In genomic region chr6:157536218-157536534, GRCh38 we compare ENCODE assay signal across 11 cellular contexts.
DNase-seq lines count a peak whose midpoint lies in the region; ATAC-seq, FAIRE-seq and TF ChIP-seq lines count a peak whose summit lies in the region.
"Had no signal": no experiment of that assay in that cellular context is flagged by ENCODE, and none has a peak within 500 bp of the region (broad histone marks: within the 10 kb centered on the region; RNA-seq: fewer than 3 reads in every experiment).

No MANE protein-coding gene starts in this region.

- TF ChIP-seq CTCF in A549 (IDR thresholded peaks at IDR 0.05) (no peak), lung (IDR thresholded peaks at IDR 0.05; ENCODE audit: control extremely low read depth, extremely low read depth) (no peak), ascending aorta (IDR thresholded peaks at IDR 0.05) (no peak)

- FAIRE-seq in A549 (lab: Jason Lieb, UNC) (no peak), frontal cortex (lab: Jason Lieb, UNC) (no peak)

- H3K18ac ChIP-seq in trophoblast cell (ENCODE audit: low read length): no peak overlapping the region

- H3K9me3 ChIP-seq in A549: no peaks in the 10 kb centered on the region
- no peaks in the 10 kb centered on the region for H3K9me3 ChIP-seq in GM23248 (ENCODE audit: low read depth)
- no peaks in the 10 kb centered on the region for H3K9me3 ChIP-seq in lung (ENCODE audit: control insufficient read depth in 2 of 2, insufficient read depth in 1 of 2, low read length in 1 of 2)
- peaks cover 2% of the 10 kb centered on the region for H3K9me3 ChIP-seq in trophoblast cell (ENCODE audit: insufficient read depth, low read depth, low read length)
- H3K9me3 ChIP-seq in ascending aorta: no peaks in the 10 kb centered on the region

- 11% methylated on average over 2 of the region's 2 CpGs for WGBS in A549 (ENCODE audit: missing lambda C conversion rate)
- WGBS in GM23248 (ENCODE audit: low coverage in 1 of 2, low lambda C conversion rate in 2 of 2, missing lambda C conversion rate in 2 of 2), 2 experiments: 4 to 7% methylated on average over 2 of the region's 2 CpGs
- WGBS in lung, 2 donors: 5 to 10% methylated on average over 2 of the region's 2 CpGs
- WGBS in trophoblast cell (ENCODE audit: extremely low coverage, insufficient coverage, insufficient read length): no CpG with 5 or more reads among the region's 2 CpGs

- peak overlapping the region; percentile 65 for H2AFZ ChIP-seq in GM23248
- no peak overlapping the region for H2AFZ ChIP-seq in trophoblast cell (ENCODE audit: insufficient read depth, low read length, poor library complexity)

- H3K36me3 ChIP-seq in GM23248 (ENCODE audit: low read depth): no peaks in the 10 kb centered on the region
- H3K36me3 ChIP-seq in lung (ENCODE audit: control insufficient read depth in 2 of 2, insufficient read depth in 2 of 2, low read length in 2 of 2): no peaks in the 10 kb centered on the region
- H3K36me3 ChIP-seq in trophoblast cell (ENCODE audit: control insufficient read depth in 1 of 2, insufficient read depth in 2 of 2, low read length in 2 of 2): no peaks in the 10 kb centered on the region
- no peaks in the 10 kb centered on the region for H3K36me3 ChIP-seq in ascending aorta

- H3K4me1 ChIP-seq in A549: peaks cover 12% of the 10 kb centered on the region; the same call in 2 of the 3 replicates
- peaks cover 18% of the 10 kb centered on the region for H3K4me1 ChIP-seq in GM23248 (ENCODE audit: insufficient read depth)
- H3K4me1 ChIP-seq in lung (ENCODE audit: control insufficient read depth in 2 of 2, insufficient read depth in 2 of 2, low read length in 2 of 2): peaks cover 9 to 11% of the 10 kb centered on the region in 2 donors
- peaks cover 20 to 30% of the 10 kb centered on the region in 2 experiments for H3K4me1 ChIP-seq in trophoblast cell (ENCODE audit: control insufficient read depth in 1 of 2, insufficient read depth in 2 of 2, low read length in 2 of 2)
- H3K4me1 ChIP-seq in ascending aorta: peaks cover 0 to 6% of the 10 kb centered on the region in 2 donors

- H3K23ac ChIP-seq in trophoblast cell (ENCODE audit: low read length): no peak overlapping the region

- H3K4ac ChIP-seq in trophoblast cell (ENCODE audit: low read depth, low read length): no peak overlapping the region

- H3K27ac ChIP-seq in A549: no peak overlapping the region
- H3K27ac ChIP-seq in GM23248: peak overlapping the region; percentile 64
- H3K27ac ChIP-seq in lung (ENCODE audit: low read depth in 1 of 2, low read length in 1 of 2): no peak overlapping the region
- no peak overlapping the region for H3K27ac ChIP-seq in trophoblast cell (ENCODE audit: low read depth, low read length)
- H3K27ac ChIP-seq in ascending aorta: peak overlapping the region in 1 of 2 donors; percentile 29

- DNase-seq in A549 (ENCODE audit: low read depth in 1 of 2, low spot score in 1 of 2) (no peak), GM23248 (no peak), lung (ENCODE audit: low spot score) (no peak), frontal cortex (ENCODE audit: low spot score in 2 of 2) (no peak), trophoblast cell (no peak), NCI-H82 (lab: John Stamatoyannopoulos, UW) (no peak), ascending aorta (ENCODE audit: low spot score in 2 of 2) (no peak)
- no peak for DNase-seq in activated naive CD4-positive, alpha-beta T cell treated with anti-CD3 and anti-CD28 coated beads, Interleukin-2, amount 50 U/mL, for 72 hours (ENCODE audit: low spot score in 2 of 2)
- DNase-seq: COR-L47, NCI-H748 treated with DMSO at 0.1 percent for 48 hours had no signal

- H3K27ac Mint-ChIP-seq in activated naive CD4-positive, alpha-beta T cell treated with anti-CD3 and anti-CD28 coated beads, Interleukin-2, amount 50 U/mL, for 72 hours: peak overlapping the region; percentile 22 to 38
- H3K27ac Mint-ChIP-seq: WTC11 had no signal

- ATAC-seq in A549 (no peak), lung (ENCODE audit: insufficient read depth, low FRiP score) (peak; percentile 20)
- no peak for ATAC-seq in activated naive CD4-positive, alpha-beta T cell treated with anti-CD3 and anti-CD28 coated beads, Interleukin-2, amount 50 U/mL, for 72 hours
- ATAC-seq: WTC11 had no signal

- no peak for TF ChIP-seq RAD21 in A549 (conservative IDR thresholded peaks at IDR 0.05 in 1 of 2, IDR thresholded peaks at IDR 0.05 in 1 of 2)

- CTCF ChIA-PET in A549 (lab: Yijun Ruan, JAX): no interaction called here

- no peak for TF ChIP-seq POLR2A in A549 (IDR thresholded peaks at IDR 0.05; ENCODE audit: low read length)

- H3K36me3 Mint-ChIP-seq in activated naive CD4-positive, alpha-beta T cell treated with anti-CD3 and anti-CD28 coated beads, Interleukin-2, amount 50 U/mL, for 72 hours: peaks cover 0 to 7% of the 10 kb centered on the region in 2 donors
- H3K36me3 Mint-ChIP-seq: WTC11 had no signal

- no peak overlapping the region for H2BK12ac ChIP-seq in trophoblast cell (ENCODE audit: low read length)

- H4K91ac ChIP-seq in trophoblast cell (ENCODE audit: low read depth, low read length): no peak overlapping the region

- H3K4me2 ChIP-seq in A549 (peak overlapping the region; percentile 23), GM23248 (ENCODE audit: unreplicated experiment) (peak overlapping the region; percentile 75), trophoblast cell (ENCODE audit: low read length) (no peak overlapping the region)

- H3K9ac ChIP-seq in GM23248: peak overlapping the region; percentile 33
- no peak overlapping the region for H3K9ac ChIP-seq in trophoblast cell (ENCODE audit: low read length)

- no peak for TF ChIP-seq EP300 in A549 (IDR thresholded peaks at IDR 0.05)

- H3K79me2 ChIP-seq in GM23248 (ENCODE audit: insufficient read depth) (no peaks in the 10 kb centered on the region), trophoblast cell (ENCODE audit: control insufficient read depth, insufficient read depth, low read length, poor library complexity) (no peaks in the 10 kb centered on the region)

- H3K27me3 ChIP-seq in GM23248 (replicated peaks; ENCODE audit: insufficient read depth): no peaks in the 10 kb centered on the region
- H3K27me3 ChIP-seq in lung (ENCODE audit: control insufficient read depth, insufficient read depth): no peaks in the 10 kb centered on the region
- no peaks in the 10 kb centered on the region for H3K27me3 ChIP-seq in trophoblast cell (ENCODE audit: insufficient read depth, low read length)
- no peaks in the 10 kb centered on the region for H3K27me3 ChIP-seq in ascending aorta

- no peaks in the 10 kb centered on the region for H4K20me1 ChIP-seq in GM23248 (ENCODE audit: insufficient read depth)

- intact Hi-C loops in ascending aorta (cut with DNase I): no loop called here

- POLR2A ChIA-PET in A549 (lab: Yijun Ruan, JAX): no interaction called here

- H3K79me1 ChIP-seq in trophoblast cell (ENCODE audit: low read length): peaks cover under 1% of the 10 kb centered on the region

- no peak overlapping the region for H4K12ac ChIP-seq in trophoblast cell (ENCODE audit: low read depth, low read length)

- no peak overlapping the region for H2AK5ac ChIP-seq in trophoblast cell (ENCODE audit: low read length)

- no peak overlapping the region for H3K4me3 ChIP-seq in A549
- peak overlapping the region; percentile 41 for H3K4me3 ChIP-seq in GM23248
- H3K4me3 ChIP-seq in lung: no peak overlapping the region
- no peak overlapping the region for H3K4me3 ChIP-seq in trophoblast cell (ENCODE audit: low read depth, low read length)
- no peak overlapping the region for H3K4me3 ChIP-seq in ascending aorta

- H2BK120ac ChIP-seq in trophoblast cell (ENCODE audit: insufficient read depth, low read length, poor library complexity): no peak overlapping the region

- H3K9me2 ChIP-seq in GM23248 (ENCODE audit: insufficient read depth): no peaks in the 10 kb centered on the region

- in situ Hi-C loops in GM23248 (cut with MboI): no loop called here

- no peak overlapping the region for H4K8ac ChIP-seq in trophoblast cell (ENCODE audit: low read depth, low read length)

- H3K14ac ChIP-seq in trophoblast cell (ENCODE audit: low read length): no peak overlapping the region

- no peaks in the 10 kb centered on the region for H3K9me3 Mint-ChIP-seq in activated naive CD4-positive, alpha-beta T cell treated with anti-CD3 and anti-CD28 coated beads, Interleukin-2, amount 50 U/mL, for 72 hours
- H3K9me3 Mint-ChIP-seq: WTC11 had no signal

- H3F3A ChIP-seq in GM23248 (ENCODE audit: insufficient read depth): peaks cover 22% of the 10 kb centered on the region

- no peak overlapping the region for H2BK5ac ChIP-seq in trophoblast cell (ENCODE audit: low read depth, low read length, poor library complexity)

TF ChIP-seq in A549, 52 proteins besides CTCF, POLR2A, EP300 and RAD21 (continues in another document):
- TF ChIP-seq ZFP36 (IDR thresholded peaks at IDR 0.05; ENCODE audit: borderline replicate concordance, partially characterized antibody) (no peak), FOSB (CRISPR knock-in tag; IDR thresholded peaks at IDR 0.05) (no peak), SMC3 (IDR thresholded peaks at IDR 0.05) (no peak), NR3C1 (IDR thresholded peaks at IDR 0.05) (no peak), MYC (IDR thresholded peaks at IDR 0.05; ENCODE audit: borderline replicate concordance, low read length) (no peak), CHD2 (IDR thresholded peaks at IDR 0.05; ENCODE audit: low read length, partially characterized antibody) (no peak), PHF8 (IDR thresholded peaks at IDR 0.05; ENCODE audit: borderline replicate concordance, low read depth) (no peak), ZNF302 (CRISPR knock-in tag; IDR thresholded peaks at IDR 0.05) (no peak), KDM5A (IDR thresholded peaks at IDR 0.05) (no peak), JUN (IDR thresholded peaks at IDR 0.05) (no peak), NPAS2 (CRISPR knock-in tag; IDR thresholded peaks at IDR 0.05; ENCODE audit: borderline replicate concordance) (no peak), EHMT2 (IDR thresholded peaks at IDR 0.05; ENCODE audit: low read depth) (no peak), ATOH8 (CRISPR knock-in tag; IDR thresholded peaks at IDR 0.05; ENCODE audit: low read depth) (no peak), RFX5 (IDR thresholded peaks at IDR 0.05) (no peak), TP53 (CRISPR knock-in tag; IDR thresholded peaks at IDR 0.05) (no peak), RCOR1 (IDR thresholded peaks at IDR 0.05; ENCODE audit: low read depth, low read length) (no peak)
